In genomic region chr9:1319436-1319835, GRCh38 we compare ENCODE assay signal across 1 cellular context.
TF ChIP-seq lines count a peak whose summit lies in the region.

No MANE protein-coding gene starts in this region.

TF ChIP-seq in GM23338, 12 proteins besides CTCF, POLR2A, EP300 and RAD21 (continued from another document):
- no peak for TF ChIP-seq ZNF462 (CRISPR knock-in tag; IDR thresholded peaks at IDR 0.05)
- TF ChIP-seq, protein P1, sequence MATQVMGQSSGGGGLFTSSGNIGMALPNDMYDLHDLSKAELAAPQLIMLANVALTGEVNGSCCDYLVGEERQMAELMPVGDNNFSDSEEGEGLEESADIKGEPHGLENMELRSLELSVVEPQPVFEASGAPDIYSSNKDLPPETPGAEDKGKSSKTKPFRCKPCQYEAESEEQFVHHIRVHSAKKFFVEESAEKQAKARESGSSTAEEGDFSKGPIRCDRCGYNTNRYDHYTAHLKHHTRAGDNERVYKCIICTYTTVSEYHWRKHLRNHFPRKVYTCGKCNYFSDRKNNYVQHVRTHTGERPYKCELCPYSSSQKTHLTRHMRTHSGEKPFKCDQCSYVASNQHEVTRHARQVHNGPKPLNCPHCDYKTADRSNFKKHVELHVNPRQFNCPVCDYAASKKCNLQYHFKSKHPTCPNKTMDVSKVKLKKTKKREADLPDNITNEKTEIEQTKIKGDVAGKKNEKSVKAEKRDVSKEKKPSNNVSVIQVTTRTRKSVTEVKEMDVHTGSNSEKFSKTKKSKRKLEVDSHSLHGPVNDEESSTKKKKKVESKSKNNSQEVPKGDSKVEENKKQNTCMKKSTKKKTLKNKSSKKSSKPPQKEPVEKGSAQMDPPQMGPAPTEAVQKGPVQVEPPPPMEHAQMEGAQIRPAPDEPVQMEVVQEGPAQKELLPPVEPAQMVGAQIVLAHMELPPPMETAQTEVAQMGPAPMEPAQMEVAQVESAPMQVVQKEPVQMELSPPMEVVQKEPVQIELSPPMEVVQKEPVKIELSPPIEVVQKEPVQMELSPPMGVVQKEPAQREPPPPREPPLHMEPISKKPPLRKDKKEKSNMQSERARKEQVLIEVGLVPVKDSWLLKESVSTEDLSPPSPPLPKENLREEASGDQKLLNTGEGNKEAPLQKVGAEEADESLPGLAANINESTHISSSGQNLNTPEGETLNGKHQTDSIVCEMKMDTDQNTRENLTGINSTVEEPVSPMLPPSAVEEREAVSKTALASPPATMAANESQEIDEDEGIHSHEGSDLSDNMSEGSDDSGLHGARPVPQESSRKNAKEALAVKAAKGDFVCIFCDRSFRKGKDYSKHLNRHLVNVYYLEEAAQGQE (IDR thresholded peaks at IDR 0.05; ENCODE audit: unreplicated experiment), result no peak
- no peak for TF ChIP-seq ETS1 (IDR thresholded peaks at IDR 0.05)
- TF ChIP-seq EZH2phosphoT487 (IDR thresholded peaks at IDR 0.05; ENCODE audit: unreplicated experiment), result no peak
- no peak for TF ChIP-seq STAT1 (IDR thresholded peaks at IDR 0.05; ENCODE audit: unreplicated experiment)
- no peak for TF ChIP-seq EZH2 (IDR thresholded peaks at IDR 0.05; ENCODE audit: low read depth, unreplicated experiment)
- TF ChIP-seq JUNB (IDR thresholded peaks at IDR 0.05; ENCODE audit: unreplicated experiment), result no peak
- TF ChIP-seq ZNF331 (CRISPR knock-in tag; IDR thresholded peaks at IDR 0.05; ENCODE audit: low read depth), result no peak
- no peak for TF ChIP-seq CREB1 (CRISPR knock-in tag; IDR thresholded peaks at IDR 0.05; ENCODE audit: low read depth)
